In the genomic region with DNA sequence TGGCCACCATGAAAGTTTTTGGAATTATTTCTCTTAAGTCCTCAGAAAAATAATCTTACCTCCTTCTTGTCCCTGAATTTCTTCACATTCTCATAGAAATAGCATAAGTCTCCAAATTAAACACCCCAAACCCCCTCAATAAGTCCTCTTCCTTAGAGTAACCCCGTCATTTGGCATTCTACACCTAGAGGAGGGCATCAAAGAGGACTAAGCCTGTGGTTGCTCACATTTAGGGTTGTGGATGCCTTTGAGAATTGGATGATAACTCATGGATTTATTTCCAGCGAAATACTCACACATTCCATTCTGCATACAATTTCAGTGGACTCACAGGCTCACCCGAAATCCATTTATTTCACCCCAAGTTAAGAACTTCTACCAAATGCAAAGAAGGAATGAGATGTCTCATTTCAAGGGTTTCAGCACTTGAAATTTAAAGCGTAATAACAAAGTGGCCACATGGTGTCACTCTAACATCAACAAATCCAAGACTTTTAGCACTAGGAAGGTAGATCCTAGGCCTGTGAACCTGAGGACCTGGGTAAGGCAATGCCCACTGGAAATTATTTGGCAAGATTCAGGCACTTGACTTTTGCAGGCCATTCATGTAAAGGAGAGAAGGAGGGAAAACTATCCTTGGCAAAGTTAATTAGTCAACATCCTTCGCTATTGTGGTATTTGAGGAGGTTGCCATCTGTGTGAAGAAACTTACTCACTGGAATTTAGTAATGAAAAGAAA, we compare ENCODE assay signal across 8 cellular contexts. TPM values are rescaled to one million over a fixed set of nuclear protein-coding genes. Genes with fewer than 3 reads are reported as not detected.
DNase-seq lines count a peak whose midpoint lies in the region; ATAC-seq and TF ChIP-seq lines count a peak whose summit lies in the region.

No MANE protein-coding gene starts in this region.

- TF ChIP-seq CTCF in LNCAP (IDR thresholded peaks at IDR 0.05) (peak; percentile 56; the same call in 1 of the 2 replicates), left lung (IDR thresholded peaks at IDR 0.05) (peak; percentile 54 to 65), suprapubic skin (IDR thresholded peaks at IDR 0.05) (peak; percentile 36 to 56)

- H3K27me3 ChIP-seq in left lung (no peaks in the 10 kb centered on the region), suprapubic skin (no peaks in the 10 kb centered on the region)

- 37% methylated on average over 5 of the region's 5 CpGs for WGBS in suprapubic skin

- TF ChIP-seq EP300 in suprapubic skin (IDR thresholded peaks at IDR 0.05): no peak

- H3K9me3 ChIP-seq in left lung (no peaks in the 10 kb centered on the region), suprapubic skin (no peaks in the 10 kb centered on the region)

- no peak overlapping the region for H3K27ac ChIP-seq in left lung
- no peak overlapping the region for H3K27ac ChIP-seq in suprapubic skin

- H3K4me3 ChIP-seq in left lung: no peak overlapping the region
- H3K4me3 ChIP-seq in suprapubic skin: no peak overlapping the region

- peak; percentile 71 for ATAC-seq in GM19452 (IDR thresholded peaks at IDR 0.05; ENCODE audit: unreplicated experiment)
- peak; percentile 97 for ATAC-seq in left lung
- ATAC-seq in GM21825 (IDR thresholded peaks at IDR 0.05; ENCODE audit: unreplicated experiment): no peak

- H3K36me3 ChIP-seq in left lung (no peaks in the 10 kb centered on the region), suprapubic skin (no peaks in the 10 kb centered on the region)

- intact Hi-C loops in left lung (cut with DNase I): loop anchor here in 1 of 2 donors (10.0 kb wide), 2 partner anchors 91 to 781 kb away; no protein-coding TSS in a partner anchor

- TF ChIP-seq POLR2A in suprapubic skin (IDR thresholded peaks at IDR 0.05): no peak

- H3K4me1 ChIP-seq in left lung (no peaks in the 10 kb centered on the region), suprapubic skin (no peaks in the 10 kb centered on the region)

- DNase-seq in DMS153 (lab: John Stamatoyannopoulos, UW) (peak; percentile 57), RPMI7951 (ENCODE audit: low read depth) (peak; percentile 59), cerebellar cortex (ENCODE audit: low spot score) (peak; percentile 80), left lung (no peak), suprapubic skin (ENCODE audit: low spot score in 2 of 2) (no peak)

RNA-seq across cellular contexts. Expression of a gene that starts 24.6 kb away (rescaled TPM):
- total RNA-seq in RPMI7951 (2014; rRNA removed; shearing (Covaris generic)): not detected in 2 replicates
- total RNA-seq in left lung (under 1 TPM in 1 of 2 donors, not detected in 1; 0.10 TPM), suprapubic skin (not detected)

RNA-seq across cellular contexts. Expression of a gene that starts 51.3 kb away (rescaled TPM):
- not detected in 2 replicates for total RNA-seq in RPMI7951 (2014; rRNA removed; shearing (Covaris generic))
- total RNA-seq in left lung (not detected), suprapubic skin (not detected)

Comparison
In these comparisons a context has a peak if more than half of its experiments do, and no peak if none do; other contexts are left out.
1. DNase-seq: peak in DMS153 (single experiment), RPMI7951 (single experiment) and cerebellar cortex (single experiment); none in left lung (0 of 2) and suprapubic skin (0 of 2).
2. Peak in every context shown above with its lines, with median percentiles within 50 percentile points of each other: CTCF ChIP-seq.